8 cellular contexts compared by ENCODE assay signal in the genomic region with DNA sequence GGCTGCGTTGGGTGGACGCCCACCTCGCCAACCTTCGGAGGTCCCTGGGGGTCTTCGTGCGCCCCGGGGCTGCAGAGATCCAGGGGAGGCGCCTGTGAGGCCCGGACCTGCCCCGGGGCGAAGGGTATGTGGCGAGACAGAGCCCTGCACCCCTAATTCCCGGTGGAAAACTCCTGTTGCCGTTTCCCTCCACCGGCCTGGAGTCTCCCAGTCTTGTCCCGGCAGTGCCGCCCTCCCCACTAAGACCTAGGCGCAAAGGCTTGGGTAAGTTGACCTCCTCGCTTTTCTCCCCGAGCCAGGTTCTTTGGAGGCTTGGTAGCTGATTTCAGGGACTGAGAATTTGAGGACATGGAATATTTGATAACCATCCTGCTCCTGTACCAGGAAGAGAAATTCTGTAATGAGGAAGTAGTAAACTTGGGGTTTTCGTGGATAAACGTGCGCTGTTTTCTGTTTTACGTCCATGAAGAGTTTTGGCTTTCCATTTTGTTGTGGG. TPM values are rescaled to one million over a fixed set of nuclear protein-coding genes. Genes with fewer than 3 reads are reported as not detected.
A peak's percentile ranks its signal among the peaks of the same experiment; 100 is the strongest.
DNase-seq lines count a peak whose midpoint lies in the region; ATAC-seq and TF ChIP-seq lines count a peak whose summit lies in the region.

No MANE protein-coding gene starts in this region.

- H4K20me1 ChIP-seq in Loucy (ENCODE audit: insufficient read depth, low read length, poor library complexity, severe bottlenecking) = peaks cover 26% of the 10 kb centered on the region

- H3K4me3 Mint-ChIP-seq in Calu3 (ENCODE audit: low read depth, unreplicated experiment) (peak overlapping the region; percentile 97), osteocyte (ENCODE audit: unreplicated experiment) (peak overlapping the region; percentile 97)
- peak overlapping the region; percentile 97 for H3K4me3 Mint-ChIP-seq in activated naive CD4-positive, alpha-beta T cell treated with anti-CD3 and anti-CD28 coated beads, Interleukin-2, amount 50 U/mL, for 24 hours

- intact Hi-C loops in Calu3 (cut with micrococcal nuclease; ENCODE audit: unreplicated experiment) = loop anchor here (1.0 to 10.0 kb wide), 3 partner anchors 52 to 111 kb away; partner anchors contain the start of gene SLC25A3
- intact Hi-C loops in Right ventricle myocardium superior (cut with DNase I) = loop anchor here (10.0 kb wide), 1 partner anchor 51 kb away; the partner anchor contains the start of gene SLC25A3

- H3K9me2 ChIP-seq in Loucy (replicated peaks; ENCODE audit: low read depth, low read length) = no peaks in the 10 kb centered on the region

- peaks cover 43% of the 10 kb centered on the region for H3K4me1 ChIP-seq in Loucy (ENCODE audit: insufficient read depth, low read length, poor library complexity, severe bottlenecking)

- H3K9me3 Mint-ChIP-seq in Calu3 (ENCODE audit: low read depth, unreplicated experiment) (no peaks in the 10 kb centered on the region), osteocyte (ENCODE audit: unreplicated experiment) (no peaks in the 10 kb centered on the region)
- H3K9me3 Mint-ChIP-seq in activated naive CD4-positive, alpha-beta T cell treated with anti-CD3 and anti-CD28 coated beads, Interleukin-2, amount 50 U/mL, for 24 hours = no peaks in the 10 kb centered on the region

- H3K27ac Mint-ChIP-seq in Calu3 (ENCODE audit: unreplicated experiment) (peak overlapping the region; percentile 80), osteocyte (ENCODE audit: unreplicated experiment) (peak overlapping the region; percentile 90)
- H3K27ac Mint-ChIP-seq in activated naive CD4-positive, alpha-beta T cell treated with anti-CD3 and anti-CD28 coated beads, Interleukin-2, amount 50 U/mL, for 24 hours = peak overlapping the region; percentile 11

- peak overlapping the region; percentile 92 for H3K4me3 ChIP-seq in Loucy (ENCODE audit: low read length, poor library complexity, severe bottlenecking)

- peak; percentile 40 for DNase-seq in Calu3
- no peak for DNase-seq in Right ventricle myocardium superior
- no peak for DNase-seq in osteocyte (ENCODE audit: extremely low spot score, unreplicated experiment)
- no peak for DNase-seq in activated effector memory CD4-positive, alpha-beta T cell treated with Interleukin-2 at 50 U/mL for 16 hours

- peak overlapping the region; percentile 88 for H3K4me2 ChIP-seq in Loucy (ENCODE audit: low read depth, low read length, poor library complexity, severe bottlenecking)

- peaks cover 72% of the 10 kb centered on the region for H3K79me2 ChIP-seq in Loucy (ENCODE audit: insufficient read depth, low read length)

- H3K27me3 ChIP-seq in Loucy (ENCODE audit: insufficient read depth, low read length, poor library complexity, severe bottlenecking) = no peaks in the 10 kb centered on the region

- CTCF ChIA-PET in Calu3 (lab: Charles Lee) = interaction anchor here (0.6 to 1.4 kb wide), 3 partner anchors 53 to 229 kb away, joined by 3 to 4 read pairs (median 3); partner anchors contain the start of gene SLC25A3

- ATAC-seq in GM21447 (IDR thresholded peaks at IDR 0.05; ENCODE audit: unreplicated experiment) = peak; percentile 7
- ATAC-seq in Right ventricle myocardium superior (ENCODE audit: poor library complexity) = peak; percentile 16
- no peak for ATAC-seq in GM18519 (IDR thresholded peaks at IDR 0.05; ENCODE audit: low FRiP score, unreplicated experiment)

- TF ChIP-seq CTCF in Calu3 (IDR thresholded peaks at IDR 0.05; ENCODE audit: unreplicated experiment) = no peak
- TF ChIP-seq CTCF in Loucy (conservative IDR thresholded peaks at IDR 0.05; ENCODE audit: low read length) = no peak
- no peak for TF ChIP-seq CTCF in osteocyte (IDR thresholded peaks at IDR 0.05)

- peak overlapping the region; percentile 77 for H2AFZ ChIP-seq in Loucy (ENCODE audit: low read length)

- H3K4me1 Mint-ChIP-seq in Calu3 (ENCODE audit: low read depth, unreplicated experiment) = peaks cover 6% of the 10 kb centered on the region
- H3K4me1 Mint-ChIP-seq in activated naive CD4-positive, alpha-beta T cell treated with anti-CD3 and anti-CD28 coated beads, Interleukin-2, amount 50 U/mL, for 24 hours = peaks cover 31% of the 10 kb centered on the region
- peaks cover 37% of the 10 kb centered on the region for H3K4me1 Mint-ChIP-seq in osteocyte (ENCODE audit: unreplicated experiment)

- H3F3A ChIP-seq in Loucy (ENCODE audit: low read depth) = no peaks in the 10 kb centered on the region

- peaks cover 6% of the 10 kb centered on the region; the same call in 1 of the 2 replicates for H3K36me3 ChIP-seq in Loucy (ENCODE audit: insufficient read depth, low read length)

- H3K9me3 ChIP-seq in Loucy (ENCODE audit: insufficient read depth, low read depth, low read length) = no peaks in the 10 kb centered on the region

- H3K36me3 Mint-ChIP-seq in Calu3 (ENCODE audit: insufficient read depth, unreplicated experiment) (peaks cover 41% of the 10 kb centered on the region), osteocyte (ENCODE audit: unreplicated experiment) (peaks cover 16% of the 10 kb centered on the region)
- H3K36me3 Mint-ChIP-seq in activated naive CD4-positive, alpha-beta T cell treated with anti-CD3 and anti-CD28 coated beads, Interleukin-2, amount 50 U/mL, for 24 hours = peaks cover 6% of the 10 kb centered on the region

- H3K27me3 Mint-ChIP-seq in Calu3 (ENCODE audit: unreplicated experiment) = no peaks in the 10 kb centered on the region
- no peaks in the 10 kb centered on the region for H3K27me3 Mint-ChIP-seq in activated naive CD4-positive, alpha-beta T cell treated with anti-CD3 and anti-CD28 coated beads, Interleukin-2, amount 50 U/mL, for 24 hours
- H3K27me3 Mint-ChIP-seq in osteocyte (ENCODE audit: unreplicated experiment) = no peaks in the 10 kb centered on the region

- no TSS peak for BruUV-seq in Calu3 (replicated peaks; lab: Mats Ljungman, UMichigan)

- H3K9ac ChIP-seq in Loucy (ENCODE audit: low read depth, low read length, poor library complexity, severe bottlenecking) = peak overlapping the region; percentile 97

RNA-seq across cellular contexts. Expression of gene APAF1, which starts 0.5 kb away (rescaled TPM):
- 24.7 and 28.5 TPM in 2 replicates for total RNA-seq in Calu3 (2022)
- 4.1 TPM for total RNA-seq in Right ventricle myocardium superior
- total RNA-seq in osteocyte = 14.4 and 18.8 TPM in 2 replicates

RNA-seq across cellular contexts. Expression of gene IKBIP, which starts 1.0 kb away (rescaled TPM):
- 21.7 and 24.7 TPM in 2 replicates for total RNA-seq in Calu3 (2022)
- total RNA-seq in Right ventricle myocardium superior = 3.3 TPM
- total RNA-seq in osteocyte = 36.2 and 38.0 TPM in 2 replicates

RNA-seq across cellular contexts. Expression of gene SLC25A3, which starts 52.1 kb away (rescaled TPM):
- total RNA-seq in Calu3 (2022) (486 and 520 TPM in 2 replicates), Right ventricle myocardium superior (1,808 TPM), osteocyte (581 and 583 TPM in 2 replicates)

Comparison
In these comparisons a context has a peak if more than half of its experiments do, and no peak if none do; other contexts are left out.
1. H3K27ac Mint-ChIP-seq: peak in every context shown above with its lines; median percentile 90 in osteocyte; 80 in Calu3; 11 in activated naive CD4-positive, alpha-beta T cell treated with anti-CD3 and anti-CD28 coated beads, Interleukin-2, amount 50 U/mL, for 24 hours.